24 cellular contexts compared by ENCODE assay signal in genomic region chr17:38740806-38741205, GRCh38. TPM values are rescaled to one million over a fixed set of nuclear protein-coding genes. Genes with fewer than 3 reads are reported as not detected.
DNase-seq lines count a peak whose midpoint lies in the region; ATAC-seq and TF ChIP-seq lines count a peak whose summit lies in the region.
"Had no signal": no experiment of that assay in that cellular context is flagged by ENCODE, and none has a peak within 500 bp of the region (broad histone marks: within the 10 kb centered on the region; RNA-seq: fewer than 3 reads in every experiment).

No MANE protein-coding gene starts in this region.

- no peak overlapping the region for H3K14ac ChIP-seq in H9 (ENCODE audit: insufficient read depth, low read length)

- no peak for ATAC-seq in GM18517 (IDR thresholded peaks at IDR 0.05; ENCODE audit: unreplicated experiment)
- ATAC-seq: activated T-helper 17 cell treated with anti-CD3 and anti-CD28 coated beads, Interleukin-2, amount 50 U/mL, for 72 hours; foreskin keratinocyte; lower lobe of right lung had no signal

- no peak overlapping the region for H4K5ac ChIP-seq in H9 (ENCODE audit: insufficient read length, low read depth, low read length)

- H3K79me1 ChIP-seq in H9 (ENCODE audit: insufficient read depth, low read depth, low read length, poor library complexity, severe bottlenecking), result peaks cover 13% of the 10 kb centered on the region

- H3T11ph ChIP-seq in H9 (ENCODE audit: low read length), result no peak overlapping the region

- no peak overlapping the region for H3K9ac ChIP-seq in H9 (ENCODE audit: extremely low read depth, insufficient read length, low read length)
- H3K9ac ChIP-seq in endodermal cell (ENCODE audit: extremely low read depth, low read length, poor library complexity, severe bottlenecking), result no peak overlapping the region

- DNase-seq in H9 (no peak), endodermal cell (no peak), NCI-H1930 (lab: John Stamatoyannopoulos, UW) (no peak), DMS79 treated with DMSO at 0.1 percent for 48 hours (lab: John Stamatoyannopoulos, UW) (no peak)
- DNase-seq in activated CD4-positive, alpha-beta T cell treated with anti-CD3 and anti-CD28 coated beads for 48 hours, result no peak
- DNase-seq: anterior cingulate cortex, dorsolateral prefrontal cortex, EL, foreskin keratinocyte, islet precursor cell, lower lobe of right lung, NCI-H2081, NCI-H345, NCI-H774, SHP77 had no signal

- no peak overlapping the region for H2BK20ac ChIP-seq in H9 (ENCODE audit: low read depth, low read length, poor library complexity, severe bottlenecking)

- TF ChIP-seq CTCF in 22Rv1 (IDR thresholded peaks at IDR 0.05) (no peak), H9 (conservative IDR thresholded peaks at IDR 0.05) (no peak), endodermal cell (conservative IDR thresholded peaks at IDR 0.05) (no peak), nephron (IDR thresholded peaks at IDR 0.05; ENCODE audit: unreplicated experiment in 3 of 3) (no peak)

- H3K4me1 Mint-ChIP-seq in H9 (peaks cover 35 to 50% of the 10 kb centered on the region in 2 experiments), endodermal cell (peaks cover 35% of the 10 kb centered on the region), nephron (peaks cover 51% of the 10 kb centered on the region)
- H3K4me1 Mint-ChIP-seq: activated naive CD4-positive, alpha-beta T cell treated with anti-CD3 and anti-CD28 coated beads, Interleukin-2, amount 50 U/mL, for 24 hours; activated T-helper 17 cell treated with anti-CD3 and anti-CD28 coated beads, Interleukin-2, amount 50 U/mL, for 72 hours had no signal

- H3K56ac ChIP-seq in H9 (ENCODE audit: insufficient read length, low read depth, low read length), result no peak overlapping the region

- no peak overlapping the region for H3K4ac ChIP-seq in H9 (ENCODE audit: low read depth, low read length)

- H3K27me3 Mint-ChIP-seq in H9 (ENCODE audit: low read depth), result no peaks in the 10 kb centered on the region; the same call in 1 of the 2 replicates
- no peaks in the 10 kb centered on the region for H3K27me3 Mint-ChIP-seq in endodermal cell (ENCODE audit: insufficient read depth)
- H3K27me3 Mint-ChIP-seq in nephron (ENCODE audit: low read depth), result no peaks in the 10 kb centered on the region

- no peak overlapping the region for H4K91ac ChIP-seq in H9 (ENCODE audit: insufficient read length, low read depth, low read length)

- H4K8ac ChIP-seq in H9 (replicated peaks; ENCODE audit: insufficient read length, low read depth, low read length), result no peak overlapping the region

- H3K79me2 ChIP-seq in H9 (ENCODE audit: insufficient read depth, low read length), result peaks cover 48% of the 10 kb centered on the region

- peaks cover 7% of the 10 kb centered on the region for H3K23me2 ChIP-seq in H9 (ENCODE audit: insufficient read length, low read depth, low read length, poor library complexity, severe bottlenecking)

- H3K4me3 Mint-ChIP-seq in H9 (no peak overlapping the region), endodermal cell (no peak overlapping the region), nephron (no peak overlapping the region)
- H3K4me3 Mint-ChIP-seq: activated naive CD4-positive, alpha-beta T cell treated with anti-CD3 and anti-CD28 coated beads, Interleukin-2, amount 50 U/mL, for 24 hours; activated T-helper 17 cell treated with anti-CD3 and anti-CD28 coated beads, Interleukin-2, amount 50 U/mL, for 72 hours; central memory CD8-positive, alpha-beta T cell; IgD-negative memory B cell had no signal

- no peak overlapping the region for H3K23ac ChIP-seq in H9 (ENCODE audit: insufficient read length, low read depth, low read length)

- H3K18ac ChIP-seq in H9 (ENCODE audit: insufficient read length, low read depth, low read length), result no peak overlapping the region

- H2BK5ac ChIP-seq in H9 (ENCODE audit: insufficient read length, low read length), result no peak overlapping the region

- H3K36me3 ChIP-seq in endodermal cell (ENCODE audit: control insufficient read depth, insufficient read depth, low read length), result peaks cover 60% of the 10 kb centered on the region

- H3K27me3 ChIP-seq in H9 (ENCODE audit: insufficient read depth, low read length) (no peaks in the 10 kb centered on the region), endodermal cell (ENCODE audit: control insufficient read depth, insufficient read depth, low read length, poor library complexity, severe bottlenecking) (no peaks in the 10 kb centered on the region)
- H3K27me3 ChIP-seq: dorsolateral prefrontal cortex, foreskin keratinocyte had no signal

- H3K4me3 ChIP-seq in endodermal cell (ENCODE audit: low read length), result no peak overlapping the region
- H3K4me3 ChIP-seq: dorsolateral prefrontal cortex, lower lobe of right lung had no signal

- H2AK5ac ChIP-seq in H9 (ENCODE audit: insufficient read length, low read length), result no peak overlapping the region

- H4K20me1 ChIP-seq in H9 (ENCODE audit: control insufficient read depth, insufficient read depth, insufficient read length), result no peaks in the 10 kb centered on the region

- no peak overlapping the region for H3K4me2 ChIP-seq in H9 (ENCODE audit: insufficient read depth, insufficient read length, low read length)

- H3K9me3 ChIP-seq in H9 (ENCODE audit: control insufficient read depth, low read depth, low read length) (no peaks in the 10 kb centered on the region), endodermal cell (ENCODE audit: control insufficient read depth, low read length) (no peaks in the 10 kb centered on the region)
- H3K9me3 ChIP-seq: lower lobe of right lung had no signal

- peaks cover 30 to 51% (median 45%) of the 10 kb centered on the region in 3 experiments; a peak in 6 of 7 replicates for H3K36me3 Mint-ChIP-seq in H9 (ENCODE audit: insufficient read depth in 1 of 3, low read depth in 3 of 3)
- H3K36me3 Mint-ChIP-seq in endodermal cell (ENCODE audit: low read depth), result peaks cover 50% of the 10 kb centered on the region
- H3K36me3 Mint-ChIP-seq in nephron (ENCODE audit: low read depth), result peaks cover 21% of the 10 kb centered on the region
- H3K36me3 Mint-ChIP-seq: activated naive CD4-positive, alpha-beta T cell treated with anti-CD3 and anti-CD28 coated beads, Interleukin-2, amount 50 U/mL, for 24 hours; CD14-positive monocyte; IgD-negative memory B cell had no signal

- H3K4me1 ChIP-seq in H9 (ENCODE audit: insufficient read depth, low read length) (peaks cover 5% of the 10 kb centered on the region; the same call in 1 of the 2 replicates), endodermal cell (ENCODE audit: control insufficient read depth, insufficient read depth, low read length) (peaks cover 5% of the 10 kb centered on the region)
- H3K4me1 ChIP-seq: foreskin keratinocyte had no signal

- H3K9me3 Mint-ChIP-seq in H9 (no peaks in the 10 kb centered on the region), endodermal cell (no peaks in the 10 kb centered on the region), nephron (no peaks in the 10 kb centered on the region)
- H3K9me3 Mint-ChIP-seq: activated naive CD4-positive, alpha-beta T cell treated with anti-CD3 and anti-CD28 coated beads, Interleukin-2, amount 50 U/mL, for 24 hours; activated T-helper 17 cell treated with anti-CD3 and anti-CD28 coated beads, Interleukin-2, amount 50 U/mL, for 72 hours; CD14-positive monocyte; central memory CD8-positive, alpha-beta T cell; IgD-negative memory B cell had no signal

- peak overlapping the region in 2 of 3 experiments; percentile 50 to 53; a peak in 4 of 7 replicates for H3K27ac Mint-ChIP-seq in H9
- H3K27ac Mint-ChIP-seq in endodermal cell, result peak overlapping the region; percentile 68
- peak overlapping the region in 2 of 3 experiments; percentile 78 to 91 for H3K27ac Mint-ChIP-seq in nephron
- H3K27ac Mint-ChIP-seq: activated naive CD4-positive, alpha-beta T cell treated with anti-CD3 and anti-CD28 coated beads, Interleukin-2, amount 50 U/mL, for 24 hours; activated T-helper 17 cell treated with anti-CD3 and anti-CD28 coated beads, Interleukin-2, amount 50 U/mL, for 72 hours; IgD-negative memory B cell had no signal

- H2BK15ac ChIP-seq in H9 (ENCODE audit: low read depth, low read length), result no peak overlapping the region

- WGBS in H9 (ENCODE audit: extremely low coverage, insufficient read length, low lambda C conversion rate), result no CpG with 5 or more reads among the region's 4 CpGs
- 90 to 92% methylated on average over 2 to 4 of the region's 4 CpGs for WGBS in endodermal cell (ENCODE audit: insufficient coverage in 1 of 2, insufficient read length in 1 of 2), 2 experiments

- H3K27ac ChIP-seq in 22Rv1 (peak overlapping the region; percentile 99; the same call in 1 of the 2 replicates), H9 (ENCODE audit: insufficient read length, low read depth, low read length) (no peak overlapping the region), endodermal cell (ENCODE audit: low read depth, low read length) (no peak overlapping the region)
- H3K27ac ChIP-seq: epithelial cell of prostate, foreskin keratinocyte had no signal

- no peak overlapping the region for H2AFZ ChIP-seq in H9 (ENCODE audit: low read length)

- H2BK12ac ChIP-seq in H9 (ENCODE audit: insufficient read length, low read depth, low read length), result no peak overlapping the region

- no peak overlapping the region for H2BK120ac ChIP-seq in H9 (ENCODE audit: low read depth, low read length, poor library complexity, severe bottlenecking)

RNA-seq across cellular contexts. Expression of gene PCGF2, which starts 7.3 kb away (rescaled TPM):
- 106 and 116 TPM in 2 replicates for total RNA-seq in H9 (2021)
- 100 to 1,000 TPM; 101 to 106 TPM for total RNA-seq in endodermal cell
- 83.8 TPM for polyA plus RNA-seq in endodermal cell (2013, experiment 1 of 2)
- 72.3 TPM for polyA plus RNA-seq in endodermal cell (2013, experiment 2 of 2)
- polyA plus RNA-seq: CD14-positive monocyte, IgD-negative memory B cell had no signal

RNA-seq across cellular contexts. Expression of gene CISD3, which starts 10.7 kb away (rescaled TPM):
- total RNA-seq in H9 (2021) (10.7 and 11.2 TPM in 2 replicates), endodermal cell (10 to 100 TPM in 1 of 2 donors, 1 to 10 TPM in 1; 8.9 to 11.2 TPM)
- polyA plus RNA-seq in endodermal cell (2013, experiment 1 of 2), result 5.7 TPM
- polyA plus RNA-seq in endodermal cell (2013, experiment 2 of 2), result 6.3 TPM

RNA-seq across cellular contexts. Expression of gene PSMB3, which starts 11.7 kb away (rescaled TPM):
- 242 and 252 TPM in 2 replicates for total RNA-seq in H9 (2021)
- total RNA-seq in endodermal cell, result 100 to 1,000 TPM; 192 to 244 TPM
- polyA plus RNA-seq in endodermal cell (2013, experiment 1 of 2), result 230 TPM
- polyA plus RNA-seq in endodermal cell (2013, experiment 2 of 2), result 230 TPM

RNA-seq across cellular contexts. Expression of gene MLLT6, which starts 35.7 kb away (rescaled TPM):
- total RNA-seq in H9 (2021), result 25.1 and 26.4 TPM in 2 replicates
- 100 to 1,000 TPM; 112 to 127 TPM for total RNA-seq in endodermal cell
- 54.4 TPM for polyA plus RNA-seq in endodermal cell (2013, experiment 1 of 2)
- 49.1 TPM for polyA plus RNA-seq in endodermal cell (2013, experiment 2 of 2)

RNA-seq across cellular contexts. Expression of gene PIP4K2B, which starts 58.5 kb away (rescaled TPM):
- total RNA-seq in H9 (2021) (61.9 and 62.9 TPM in 2 replicates), endodermal cell (10 to 100 TPM; 74.3 to 91.6 TPM)
- 63.1 TPM for polyA plus RNA-seq in endodermal cell (2013, experiment 1 of 2)
- polyA plus RNA-seq in endodermal cell (2013, experiment 2 of 2), result 63.1 TPM
